ENCODE assay signal across 10 cellular contexts in genomic region chr11:37503411-37504065, GRCh38.
DNase-seq lines count a peak whose midpoint lies in the region; ATAC-seq and TF ChIP-seq lines count a peak whose summit lies in the region.
"Had no signal": no experiment of that assay in that cellular context is flagged by ENCODE, and none has a peak within 500 bp of the region (broad histone marks: within the 10 kb centered on the region; RNA-seq: fewer than 3 reads in every experiment).

No MANE protein-coding gene starts in this region.

- H3K9me3 ChIP-seq in hepatocyte (ENCODE audit: low read depth) = no peaks in the 10 kb centered on the region
- H3K9me3 ChIP-seq: colonic mucosa had no signal

- no peaks in the 10 kb centered on the region for H3K9me2 ChIP-seq in hepatocyte (replicated peaks; ENCODE audit: insufficient read depth)

- ATAC-seq in GM18519 (IDR thresholded peaks at IDR 0.05; ENCODE audit: low FRiP score, unreplicated experiment) = peak; percentile 39
- ATAC-seq in GM21723 (IDR thresholded peaks at IDR 0.05; ENCODE audit: unreplicated experiment) = peak; percentile 49
- ATAC-seq in HG03378 (IDR thresholded peaks at IDR 0.05; ENCODE audit: unreplicated experiment) = peak; percentile 51

- 85% methylated on average over 2 of the region's 2 CpGs for WGBS in hepatocyte (ENCODE audit: low lambda C conversion rate, missing lambda C conversion rate)

- H3K4me2 ChIP-seq in hepatocyte = peak overlapping the region; percentile 9

- no peak overlapping the region for H2AFZ ChIP-seq in hepatocyte

- H3K4me3 ChIP-seq in hepatocyte = no peak overlapping the region
- H3K4me3 ChIP-seq: colonic mucosa had no signal

- in situ Hi-C loops in KBM-7 (cut with MboI; ENCODE audit: low pct_unique_long_range_greater_than_20kb, low sequenced_read_pairs) = no loop called here

- peak overlapping the region; percentile 85 for H3K27ac ChIP-seq in hepatocyte
- H3K27ac ChIP-seq: colonic mucosa had no signal

- H3K36me3 ChIP-seq in hepatocyte (replicated peaks; ENCODE audit: insufficient read depth, low read depth) = no peaks in the 10 kb centered on the region
- H3K36me3 ChIP-seq: colonic mucosa had no signal

- DNase-seq in hepatocyte (ENCODE audit: low spot score) (no peak), KBM-7 (no peak), NCI-H2107 treated with DMSO at 0.1 percent for 48 hours (lab: John Stamatoyannopoulos, UW; ENCODE audit: unreplicated experiment) (no peak), HT-29 (ENCODE audit: low spot score) (no peak)
- no peak for DNase-seq in effector CD4-positive, alpha-beta T cell
- DNase-seq: colonic mucosa, right cardiac atrium had no signal

- H3K4me1 ChIP-seq in hepatocyte (ENCODE audit: insufficient read depth) = peaks cover 24% of the 10 kb centered on the region
- H3K4me1 ChIP-seq: colonic mucosa had no signal

- no peaks in the 10 kb centered on the region for H3K79me2 ChIP-seq in hepatocyte

- no peak for TF ChIP-seq CTCF in hepatocyte (IDR thresholded peaks at IDR 0.05; ENCODE audit: poor library complexity)

- H4K20me1 ChIP-seq in hepatocyte (ENCODE audit: insufficient read depth, poor library complexity, severe bottlenecking) = no peaks in the 10 kb centered on the region

- H3K27me3 ChIP-seq in hepatocyte = no peaks in the 10 kb centered on the region
- H3K27me3 ChIP-seq: colonic mucosa had no signal
